In the genomic region with DNA sequence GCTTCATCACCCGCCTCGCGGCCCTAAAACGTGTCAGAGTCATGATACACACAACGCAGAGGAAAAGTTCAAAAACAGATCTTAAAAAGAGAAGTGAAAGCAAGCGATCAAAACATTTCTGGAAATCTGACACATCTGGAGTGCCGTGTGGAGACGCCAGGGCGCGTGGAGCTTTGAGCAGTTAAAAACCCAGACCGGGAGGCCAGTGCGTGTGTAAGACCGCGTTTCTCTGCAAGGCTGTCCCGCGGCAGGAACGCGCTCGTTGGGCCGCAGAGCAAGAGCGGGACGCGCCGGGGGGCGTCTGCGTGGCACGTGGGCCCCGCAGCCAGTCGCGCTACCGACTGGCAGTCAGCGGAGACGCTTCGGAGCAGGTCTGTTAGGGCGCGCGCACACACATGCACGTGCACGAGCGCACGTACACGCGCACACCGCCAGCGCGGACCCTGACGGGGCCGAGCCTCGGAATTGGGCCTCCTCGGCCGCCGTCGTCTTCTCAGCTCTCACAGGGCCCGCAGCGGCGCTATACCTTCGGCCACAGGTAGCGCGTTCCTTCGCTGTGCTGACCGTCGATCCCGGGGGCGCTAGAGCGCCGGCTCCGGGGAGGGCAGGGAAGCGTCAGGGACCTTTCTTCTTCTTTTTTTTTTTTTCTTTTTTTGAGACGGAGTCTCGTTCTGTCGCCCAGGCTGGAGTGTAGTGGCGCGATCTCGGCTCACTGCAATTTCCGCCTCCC, we compare ENCODE assay signal across 8 cellular contexts. TPM values are rescaled to one million over a fixed set of nuclear protein-coding genes. Genes with fewer than 3 reads are reported as not detected.
DNase-seq lines count a peak whose midpoint lies in the region; ATAC-seq and TF ChIP-seq lines count a peak whose summit lies in the region.

No MANE protein-coding gene starts in this region.

- H3K27ac Mint-ChIP-seq in CD4-positive, alpha-beta T cell = peak overlapping the region; percentile 92
- H3K27ac Mint-ChIP-seq in endodermal cell = peak overlapping the region; percentile 80

- no peak overlapping the region for H3K9ac ChIP-seq in endodermal cell (ENCODE audit: extremely low read depth, low read length, poor library complexity, severe bottlenecking)

- H3K36me3 ChIP-seq in endodermal cell (ENCODE audit: control insufficient read depth, insufficient read depth, low read length) = no peaks in the 10 kb centered on the region

- H3K36me3 Mint-ChIP-seq in CD4-positive, alpha-beta T cell (ENCODE audit: low read depth) = peaks cover 9% of the 10 kb centered on the region
- no peaks in the 10 kb centered on the region for H3K36me3 Mint-ChIP-seq in endodermal cell (ENCODE audit: low read depth)

- TF ChIP-seq CTCF in CD4-positive, alpha-beta T cell (IDR thresholded peaks at IDR 0.05) = peak; percentile 40
- peak; percentile 88 for TF ChIP-seq CTCF in endodermal cell (conservative IDR thresholded peaks at IDR 0.05)

- WGBS in endodermal cell (ENCODE audit: insufficient coverage in 1 of 2, insufficient read length in 1 of 2), 2 experiments = 8 to 22% methylated on average over 27 to 71 of the region's 75 CpGs

- ATAC-seq in CD4-positive, alpha-beta T cell (ENCODE audit: poor library complexity) = peak; percentile 83
- ATAC-seq in GM19395 (IDR thresholded peaks at IDR 0.05; ENCODE audit: unreplicated experiment) (peak; percentile 85), HG03565 (IDR thresholded peaks at IDR 0.05; ENCODE audit: unreplicated experiment) (peak; percentile 77)

- intact Hi-C loops in CD4-positive, alpha-beta T cell (cut with DNase I, micrococcal nuclease) = loop anchor here (1.0 to 10.0 kb wide), 8 partner anchors 35 to 988 kb away; a partner anchor contains a TSS

- peaks cover 23% of the 10 kb centered on the region for H3K4me1 Mint-ChIP-seq in CD4-positive, alpha-beta T cell (ENCODE audit: low read depth)
- H3K4me1 Mint-ChIP-seq in endodermal cell = no peaks in the 10 kb centered on the region

- DNase-seq in CD4-positive, alpha-beta T cell = peak; percentile 83 to 90 (median 87)
- DNase-seq in NOMO-1 treated with dmso at 0.1 percent for 144 hours (lab: John Stamatoyannopoulos, UW; ENCODE audit: unreplicated experiment) = peak; percentile 90
- DNase-seq in activated CD8-positive, alpha-beta memory T cell treated with anti-CD3 and anti-CD28 coated beads, Interleukin-2, amount 50 U/mL, for 24 hours (ENCODE audit: extremely low read depth) = peak; percentile 65
- peak; percentile 98 for DNase-seq in endodermal cell
- peak; percentile 94 for DNase-seq in mesenteric fat pad (ENCODE audit: low spot score)
- DNase-seq in stimulated activated CD8-positive, alpha-beta memory T cell treated with anti-CD3 and anti-CD28 coated beads, Interleukin-15, amount 100 ng/mL, for 1 hour (ENCODE audit: low read depth) = peak; percentile 75

- H3K4me1 ChIP-seq in endodermal cell (ENCODE audit: control insufficient read depth, insufficient read depth, low read length) = no peaks in the 10 kb centered on the region

- no peaks in the 10 kb centered on the region for H3K27me3 ChIP-seq in CD4-positive, alpha-beta T cell (ENCODE audit: control insufficient read depth, insufficient read depth, low read length)
- no peaks in the 10 kb centered on the region for H3K27me3 ChIP-seq in endodermal cell (ENCODE audit: control insufficient read depth, insufficient read depth, low read length, poor library complexity, severe bottlenecking)

- POLR2A ChIA-PET in CD4-positive, alpha-beta T cell (lab: Charles Lee) = interaction anchor here (0.7 to 3.8 kb wide), 17 partner anchors 20 to 1240 kb away, joined by 3 to 52 read pairs (median 5); a partner anchor contains a TSS

- no peaks in the 10 kb centered on the region for H3K9me3 Mint-ChIP-seq in CD4-positive, alpha-beta T cell
- no peaks in the 10 kb centered on the region for H3K9me3 Mint-ChIP-seq in endodermal cell

- peak overlapping the region; percentile 55 for H3K27ac ChIP-seq in CD4-positive, alpha-beta T cell (ENCODE audit: low read depth, low read length)
- H3K27ac ChIP-seq in endodermal cell (ENCODE audit: low read depth, low read length) = no peak overlapping the region

- H3K9me3 ChIP-seq in CD4-positive, alpha-beta T cell (ENCODE audit: control insufficient read depth, low read length) = no peaks in the 10 kb centered on the region
- no peaks in the 10 kb centered on the region for H3K9me3 ChIP-seq in endodermal cell (ENCODE audit: control insufficient read depth, low read length)

- H3K4me3 Mint-ChIP-seq in CD4-positive, alpha-beta T cell = peak overlapping the region; percentile 87
- H3K4me3 Mint-ChIP-seq in endodermal cell = peak overlapping the region; percentile 66

- CTCF ChIA-PET in CD4-positive, alpha-beta T cell (lab: Charles Lee) = interaction anchor here (0.6 to 2.9 kb wide), 15 partner anchors 10 to 1956 kb away, joined by 3 to 58 read pairs (median 4); a partner anchor contains a TSS

- H3K4me3 ChIP-seq in endodermal cell (ENCODE audit: low read length) = peak overlapping the region; percentile 81

- no peaks in the 10 kb centered on the region for H3K27me3 Mint-ChIP-seq in CD4-positive, alpha-beta T cell
- peaks cover 5% of the 10 kb centered on the region for H3K27me3 Mint-ChIP-seq in endodermal cell (ENCODE audit: insufficient read depth)

RNA-seq across cellular contexts. Expression of a gene that starts 35.8 kb away (rescaled TPM):
- 10 to 100 TPM; 46.5 to 49.5 TPM for total RNA-seq in CD4-positive, alpha-beta T cell
- total RNA-seq in endodermal cell (10 to 100 TPM; 18.1 to 20.4 TPM), mesenteric fat pad (37.4 TPM)
- 12.4 TPM for polyA plus RNA-seq in endodermal cell (2013, experiment 1 of 2)
- polyA plus RNA-seq in endodermal cell (2013, experiment 2 of 2) = 13.1 TPM
